29 cellular contexts compared by ENCODE assay signal in the genomic region with DNA sequence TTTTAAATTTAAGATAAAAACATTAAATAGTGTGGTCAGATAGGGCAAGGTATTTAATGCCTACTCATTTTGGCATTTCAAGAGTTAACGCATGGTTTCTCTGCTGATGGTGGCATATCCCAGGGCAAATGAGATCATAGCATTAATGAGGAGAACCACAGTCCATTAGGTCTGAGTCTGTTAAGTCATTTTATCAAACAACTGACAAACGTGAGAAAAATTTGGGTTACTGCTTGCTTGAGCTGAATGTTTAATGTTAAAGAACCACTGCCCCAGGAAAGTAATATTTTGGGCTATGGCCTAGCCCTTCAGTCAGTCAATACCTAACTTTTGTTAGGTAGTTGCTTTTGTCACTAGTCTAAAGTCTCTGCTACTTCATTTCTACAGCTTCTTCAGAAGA. TPM values are rescaled to one million over a fixed set of nuclear protein-coding genes. Genes with fewer than 3 reads are reported as not detected.
"Had no signal": no experiment of that assay in that cellular context is flagged by ENCODE, and none has a peak within 500 bp of the region (broad histone marks: within the 10 kb centered on the region; RNA-seq: fewer than 3 reads in every experiment).

No MANE protein-coding gene starts in this region.

- DNase-seq: cerebellar nuclear complex; colonic mucosa; effector CD4-positive, alpha-beta T cell; endodermal cell; foreskin melanocyte; heart left ventricle; hippocampal formation; left cardiac atrium; left ventricle myocardium inferior; lower lobe of right lung; natural killer cell; pancreas; right lobe of liver; spleen; stimulated activated CD4-positive, alpha-beta T cell treated with anti-CD3 and anti-CD28 coated beads, Interleukin-15, amount 100 ng/mL, for 24 hours; stimulated activated CD4-positive, alpha-beta T cell treated with anti-CD3 and anti-CD28 coated beads, Interleukin-1b, Interleukin-23, amount 100 ng/mL, for 48 hours; stimulated activated CD4-positive, alpha-beta T cell treated with anti-CD3 and anti-CD28 coated beads, Interleukin-4, amount 100 ng/mL, for 4 hours; stimulated activated naive B cell treated with anti-CD40 and anti-IgM and Interleukin-4, amounts not matched to agents 10 μg/mL and 1 μg/mL and 100 μg/mL, for 72 hours; stimulated activated naive CD8-positive, alpha-beta T cell treated with anti-CD3 and anti-CD28 coated beads, Interleukin-15, amount 100 ng/mL, for 72 hours; transverse colon had no signal

- H3K4me3 ChIP-seq: colonic mucosa, heart left ventricle, left ventricle myocardium inferior, lower lobe of right lung, pancreas, right lobe of liver, spleen, thoracic aorta, transverse colon had no signal

RNA-seq across cellular contexts. Expression of gene SLC2A2, which starts 37.9 kb away (rescaled TPM):
- total RNA-seq: dermis microvascular lymphatic vessel endothelial cell, endothelial cell of umbilical vein, heart left ventricle, left cardiac atrium, left ventricle myocardium inferior, lower lobe of right lung, mesothelial cell of epicardium, myocyte, natural killer cell, neural crest cell, skeletal muscle tissue, spleen, subcutaneous adipose tissue, thoracic aorta, transverse colon, ureter had no signal
